In the genomic region with DNA sequence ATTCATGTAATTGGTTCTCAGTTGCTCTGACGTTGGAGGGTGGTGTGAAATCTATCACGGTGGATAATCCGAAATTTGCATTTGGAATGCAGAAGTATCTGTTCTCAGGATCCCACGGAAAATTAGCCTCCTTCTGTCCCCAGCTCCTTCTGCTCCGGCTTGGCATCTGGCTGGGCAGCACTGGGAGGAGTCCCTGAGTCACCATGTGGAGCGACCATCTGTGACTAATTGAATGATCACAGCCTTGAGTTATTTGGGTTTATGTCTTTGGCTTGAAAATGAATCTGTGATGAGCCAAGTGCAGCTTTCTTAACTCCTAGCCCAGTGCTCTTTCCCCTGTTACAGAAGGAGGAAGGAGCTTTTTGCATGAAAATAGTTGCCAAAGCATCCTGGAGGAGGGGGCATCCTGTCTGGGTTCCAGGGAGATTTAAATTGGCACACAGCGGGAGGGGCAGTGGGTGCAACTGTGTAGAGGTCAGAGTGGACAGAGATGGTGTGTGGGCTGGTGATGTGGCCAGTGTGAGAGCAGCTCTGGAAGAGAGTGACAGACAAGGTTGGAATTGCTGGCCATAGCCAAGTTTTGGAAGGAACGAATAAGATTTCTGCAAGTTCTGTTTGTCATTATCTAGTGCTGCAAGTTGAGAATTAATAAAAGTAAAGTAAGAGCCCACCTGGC, we compare ENCODE assay signal across 11 cellular contexts.
A peak's percentile ranks its signal among the peaks of the same experiment; 100 is the strongest.
DNase-seq lines count a peak whose midpoint lies in the region; ATAC-seq and TF ChIP-seq lines count a peak whose summit lies in the region.
"Had no signal": no experiment of that assay in that cellular context is flagged by ENCODE, and none has a peak within 500 bp of the region (broad histone marks: within the 10 kb centered on the region; RNA-seq: fewer than 3 reads in every experiment).

No MANE protein-coding gene starts in this region.

- no peaks in the 10 kb centered on the region for H4K20me1 ChIP-seq in H9 (ENCODE audit: control insufficient read depth, insufficient read depth, insufficient read length)

- H3K9me3 ChIP-seq in H9 (ENCODE audit: control insufficient read depth, low read depth, low read length), result no peaks in the 10 kb centered on the region
- peaks cover 2% of the 10 kb centered on the region for H3K9me3 ChIP-seq in RWPE2 (ENCODE audit: severe bottlenecking)
- peaks cover 0 to under 1% (median 0%) of the 10 kb centered on the region in 8 donors for H3K9me3 ChIP-seq in spleen
- no peaks in the 10 kb centered on the region for H3K9me3 ChIP-seq in vagina
- H3K9me3 ChIP-seq: heart right ventricle had no signal

- H2BK15ac ChIP-seq in H9 (ENCODE audit: low read depth, low read length), result no peak overlapping the region

- peak overlapping the region in 1 of 2 experiments; percentile 5; a peak in 1 of 5 replicates for H3K4me3 Mint-ChIP-seq in H9
- H3K4me3 Mint-ChIP-seq: activated naive CD8-positive, alpha-beta T cell treated with anti-CD3 and anti-CD28 coated beads, Interleukin-2, amount 10 ng/mL, durations not matched to agents 7 days and 5 days had no signal

- H3K27me3 Mint-ChIP-seq in H9 (ENCODE audit: low read depth), result no peaks in the 10 kb centered on the region; the same call in 1 of the 2 replicates
- H3K27me3 Mint-ChIP-seq: activated naive CD8-positive, alpha-beta T cell treated with anti-CD3 and anti-CD28 coated beads, Interleukin-2, amount 10 ng/mL, durations not matched to agents 7 days and 5 days had no signal

- no peak overlapping the region for H2AFZ ChIP-seq in H9 (ENCODE audit: low read length)
- H2AFZ ChIP-seq: parathyroid adenoma had no signal

- H3K4me2 ChIP-seq in H9 (ENCODE audit: insufficient read depth, insufficient read length, low read length), result peak overlapping the region; percentile 35

- H2BK20ac ChIP-seq in H9 (ENCODE audit: low read depth, low read length, poor library complexity, severe bottlenecking), result no peak overlapping the region

- H3K4me3 ChIP-seq in RWPE2 (ENCODE audit: severe bottlenecking) (no peak overlapping the region), fibroblast of the aortic adventitia (ENCODE audit: low read depth, low read length) (no peak overlapping the region), spleen (no peak overlapping the region), vagina (no peak overlapping the region)
- H3K4me3 ChIP-seq: heart right ventricle had no signal

- TF ChIP-seq CTCF in H9 (conservative IDR thresholded peaks at IDR 0.05), result no peak
- TF ChIP-seq CTCF in RWPE2 (IDR thresholded peaks at IDR 0.05; ENCODE audit: poor library complexity, severe bottlenecking), result no peak
- TF ChIP-seq CTCF in fibroblast of the aortic adventitia (IDR thresholded peaks at IDR 0.05; ENCODE audit: insufficient read depth, low read length), result no peak
- no peak for TF ChIP-seq CTCF in spleen (IDR thresholded peaks at IDR 0.05 in 8 of 11, conservative IDR thresholded peaks at IDR 0.05 in 3 of 11)
- TF ChIP-seq CTCF in vagina (IDR thresholded peaks at IDR 0.05), result no peak

- intact Hi-C loops in spleen (cut with DNase I; ENCODE audit: low total_unique reads) (no loop called here), vagina (cut with DNase I) (no loop called here)

- H3K36me3 Mint-ChIP-seq in H9 (ENCODE audit: insufficient read depth in 1 of 3, low read depth in 3 of 3), result peaks cover 0 to under 1% (median 0%) of the 10 kb centered on the region in 3 experiments; a peak in 2 of 7 replicates
- H3K36me3 Mint-ChIP-seq: activated naive CD8-positive, alpha-beta T cell treated with anti-CD3 and anti-CD28 coated beads, Interleukin-2, amount 10 ng/mL, durations not matched to agents 7 days and 5 days had no signal

- H2AK5ac ChIP-seq in H9 (ENCODE audit: insufficient read length, low read length), result no peak overlapping the region

- no peak overlapping the region for H3K23ac ChIP-seq in H9 (ENCODE audit: insufficient read length, low read depth, low read length)

- no CpG with 5 or more reads among the region's 8 CpGs for WGBS in H9 (ENCODE audit: extremely low coverage, insufficient read length, low lambda C conversion rate)
- 47 to 61% (median 53%) methylated on average over 8 of the region's 8 CpGs for WGBS in spleen, 5 donors

- H2BK120ac ChIP-seq in H9 (ENCODE audit: low read depth, low read length, poor library complexity, severe bottlenecking), result no peak overlapping the region

- H3K9me3 Mint-ChIP-seq in H9, result peaks cover 0 to under 1% of the 10 kb centered on the region in 2 experiments; a peak in 3 of 5 replicates

- H3K56ac ChIP-seq in H9 (ENCODE audit: insufficient read length, low read depth, low read length), result no peak overlapping the region

- H4K5ac ChIP-seq in H9 (ENCODE audit: insufficient read length, low read depth, low read length), result no peak overlapping the region

- no peak overlapping the region for H2BK5ac ChIP-seq in H9 (ENCODE audit: insufficient read length, low read length)

- no peaks in the 10 kb centered on the region for H3K79me1 ChIP-seq in H9 (ENCODE audit: insufficient read depth, low read depth, low read length, poor library complexity, severe bottlenecking)

- H3K36me3 ChIP-seq in RWPE2 (ENCODE audit: low read depth), result no peaks in the 10 kb centered on the region
- H3K36me3 ChIP-seq in spleen, result no peaks in the 10 kb centered on the region
- no peaks in the 10 kb centered on the region for H3K36me3 ChIP-seq in vagina
- H3K36me3 ChIP-seq: heart right ventricle had no signal

- H2BK12ac ChIP-seq in H9 (ENCODE audit: insufficient read length, low read depth, low read length), result no peak overlapping the region

- H3K27me3 ChIP-seq in H9 (ENCODE audit: insufficient read depth, low read length), result no peaks in the 10 kb centered on the region
- H3K27me3 ChIP-seq in RWPE2 (ENCODE audit: insufficient read depth, poor library complexity, severe bottlenecking), result no peaks in the 10 kb centered on the region
- H3K27me3 ChIP-seq in spleen (replicated peaks in 1 of 7), result no peaks in the 10 kb centered on the region
- H3K27me3 ChIP-seq in vagina, result no peaks in the 10 kb centered on the region

- H3K27ac Mint-ChIP-seq in H9, result no peak overlapping the region
- H3K27ac Mint-ChIP-seq: activated naive CD8-positive, alpha-beta T cell treated with anti-CD3 and anti-CD28 coated beads, Interleukin-2, amount 10 ng/mL, durations not matched to agents 7 days and 5 days had no signal

- H3K27ac ChIP-seq in H9 (ENCODE audit: insufficient read length, low read depth, low read length), result no peak overlapping the region
- H3K27ac ChIP-seq in RWPE2 (ENCODE audit: poor library complexity, severe bottlenecking), result peak overlapping the region; percentile 13
- peak overlapping the region in 7 of 8 donors; percentile 9 to 89 (median 64) for H3K27ac ChIP-seq in spleen
- H3K27ac ChIP-seq in vagina, result no peak overlapping the region
- H3K27ac ChIP-seq: parathyroid adenoma had no signal

- no peak overlapping the region for H3K9ac ChIP-seq in H9 (ENCODE audit: extremely low read depth, insufficient read length, low read length)
- H3K9ac ChIP-seq: parathyroid adenoma had no signal

- H3K18ac ChIP-seq in H9 (ENCODE audit: insufficient read length, low read depth, low read length), result no peak overlapping the region

- DNase-seq in H9, result no peak
- DNase-seq in RWPE2 (ENCODE audit: low spot score), result no peak
- DNase-seq in fibroblast of the aortic adventitia (ENCODE audit: low read depth), result peak; percentile 59
- DNase-seq in spleen, result no peak
- DNase-seq in vagina (ENCODE audit: extremely low spot score in 2 of 2), result no peak
- DNase-seq in activated CD4-positive, alpha-beta T cell treated with anti-CD3 and anti-CD28 coated beads for 4 hours, result no peak
- no peak for DNase-seq in Kasumi-1 (lab: John Stamatoyannopoulos, UW)
- DNase-seq: activated naive CD8-positive, alpha-beta T cell treated with anti-CD3 and anti-CD28 coated beads, Interleukin-2, amount 10 ng/mL, durations not matched to agents 7 days and 5 days; heart right ventricle had no signal

- ATAC-seq in RWPE2 (ENCODE audit: low read depth) (peak; percentile 93), GM21786 (IDR thresholded peaks at IDR 0.05; ENCODE audit: unreplicated experiment) (no peak)

- H3K23me2 ChIP-seq in H9 (ENCODE audit: insufficient read length, low read depth, low read length, poor library complexity, severe bottlenecking), result no peaks in the 10 kb centered on the region

- no peaks in the 10 kb centered on the region for H3K79me2 ChIP-seq in H9 (ENCODE audit: insufficient read depth, low read length)
- H3K79me2 ChIP-seq: parathyroid adenoma had no signal

- no peak overlapping the region for H3K14ac ChIP-seq in H9 (ENCODE audit: insufficient read depth, low read length)

- H3K4ac ChIP-seq in H9 (ENCODE audit: low read depth, low read length), result no peak overlapping the region

- TF ChIP-seq POLR2A in spleen (IDR thresholded peaks at IDR 0.05) (no peak), vagina (IDR thresholded peaks at IDR 0.05) (no peak)

- H3K4me1 ChIP-seq in H9 (ENCODE audit: insufficient read depth, low read length) (peaks cover 19% of the 10 kb centered on the region; the same call in 1 of the 2 replicates), RWPE2 (ENCODE audit: insufficient read depth, poor library complexity, severe bottlenecking) (peaks cover 11% of the 10 kb centered on the region), spleen (peaks cover 0 to 61% (median 28%) of the 10 kb centered on the region in 6 donors), vagina (no peaks in the 10 kb centered on the region)
- H3K4me1 ChIP-seq: parathyroid adenoma had no signal

- peaks cover 42 to 48% of the 10 kb centered on the region in 2 experiments for H3K4me1 Mint-ChIP-seq in H9

- H4K8ac ChIP-seq in H9 (replicated peaks; ENCODE audit: insufficient read length, low read depth, low read length), result no peak overlapping the region

- H3T11ph ChIP-seq in H9 (ENCODE audit: low read length), result no peak overlapping the region

- H4K91ac ChIP-seq in H9 (ENCODE audit: insufficient read length, low read depth, low read length), result no peak overlapping the region

Comparison
In these comparisons a context has a peak if more than half of its experiments do, and no peak if none do; other contexts are left out.
1. H3K27ac ChIP-seq: peak in RWPE2 (single experiment) and spleen (7 of 8); none in H9 (single experiment) and vagina (single experiment).